In the genomic region with DNA sequence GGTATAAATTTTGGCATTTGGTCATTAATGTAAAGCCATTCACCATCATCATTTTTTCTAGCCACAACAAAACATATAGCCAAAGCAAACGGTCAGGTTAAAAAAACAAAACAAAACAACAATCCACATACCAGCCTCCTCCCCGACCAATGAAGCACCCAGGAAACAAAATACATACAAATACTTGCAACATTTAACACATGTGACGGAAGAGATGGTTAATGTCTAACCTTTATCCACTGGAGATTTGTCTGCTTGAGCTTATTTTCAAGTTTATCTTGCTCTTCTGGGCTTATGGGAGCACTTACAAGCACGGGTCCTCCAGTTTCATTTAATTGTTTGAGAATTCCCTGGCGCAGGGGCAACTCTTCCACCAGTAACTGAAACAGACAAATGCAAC, we compare ENCODE assay signal across 18 cellular contexts.
DNase-seq lines count a peak whose midpoint lies in the region; ATAC-seq, FAIRE-seq and TF ChIP-seq lines count a peak whose summit lies in the region.
"Had no signal": no experiment of that assay in that cellular context is flagged by ENCODE, and none has a peak within 500 bp of the region (broad histone marks: within the 10 kb centered on the region; RNA-seq: fewer than 3 reads in every experiment).

No MANE protein-coding gene starts in this region.

- TF ChIP-seq POLR2A in HepG2 (IDR thresholded peaks at IDR 0.05; ENCODE audit: insufficient read depth in 1 of 2, low read depth in 2 of 2, low read length in 2 of 2) (no peak), right lobe of liver (IDR thresholded peaks at IDR 0.05) (no peak), upper lobe of left lung (IDR thresholded peaks at IDR 0.05) (no peak)

- no peaks in the 10 kb centered on the region for H4K20me1 ChIP-seq in HepG2 (ENCODE audit: insufficient read depth, low read length)
- H4K20me1 ChIP-seq in astrocyte (ENCODE audit: insufficient read depth, low read length) = no peaks in the 10 kb centered on the region
- H4K20me1 ChIP-seq: BLaER1 had no signal

- no peaks in the 10 kb centered on the region for H3K36me3 Mint-ChIP-seq in astrocyte (ENCODE audit: low read depth, unreplicated experiment)
- H3K36me3 Mint-ChIP-seq: CD14-positive monocyte; CD4-positive, alpha-beta memory T cell had no signal

- no peaks in the 10 kb centered on the region for H3K36me3 ChIP-seq in liver (ENCODE audit: control insufficient read depth in 4 of 4, insufficient read depth in 3 of 4, low read depth in 1 of 4, low read length in 3 of 4)
- no peaks in the 10 kb centered on the region for H3K36me3 ChIP-seq in HepG2 (replicated peaks in 1 of 2; ENCODE audit: control insufficient read depth in 1 of 2, insufficient read depth in 2 of 2, low read length in 2 of 2)
- no peaks in the 10 kb centered on the region for H3K36me3 ChIP-seq in astrocyte (ENCODE audit: insufficient read depth, low read length)
- H3K36me3 ChIP-seq in right lobe of liver = no peaks in the 10 kb centered on the region
- H3K36me3 ChIP-seq in upper lobe of left lung = no peaks in the 10 kb centered on the region
- H3K36me3 ChIP-seq: BLaER1 had no signal

- intact Hi-C loops in HepG2 (cut with micrococcal nuclease; ENCODE audit: unreplicated experiment) = no loop called here
- intact Hi-C loops in right lobe of liver (cut with DNase I) = no loop called here

- POLR2A ChIA-PET in HepG2 (lab: Yijun Ruan, JAX) = no interaction called here

- BruUV-seq in HepG2 (replicated peaks; lab: Mats Ljungman, UMichigan) = no TSS peak

- TF ChIP-seq CTCF in liver (IDR thresholded peaks at IDR 0.05; ENCODE audit: low read depth, low read length, missing input control) (no peak), HepG2 (CRISPR knock-in tag; IDR thresholded peaks at IDR 0.05) (no peak), astrocyte (IDR thresholded peaks at IDR 0.05; ENCODE audit: insufficient read depth, low read depth, low read length) (no peak), right lobe of liver (IDR thresholded peaks at IDR 0.05) (no peak), upper lobe of left lung (IDR thresholded peaks at IDR 0.05) (no peak)

- DNase-seq in HepG2 (ENCODE audit: low spot score) (no peak), astrocyte (ENCODE audit: low read depth) (no peak), right lobe of liver (no peak), retina (peak; percentile 3), upper lobe of left lung (no peak), mesenteric fat pad (ENCODE audit: low spot score) (no peak), GM03348 (ENCODE audit: low spot score) (no peak)
- DNase-seq: 8988T; CD4-positive, alpha-beta memory T cell; DMS79 treated with DMSO at 0.1 percent for 48 hours; GF-D8; HCEC 1CT had no signal

- no peaks in the 10 kb centered on the region for H3K27me3 ChIP-seq in liver (ENCODE audit: control insufficient read depth in 4 of 4, insufficient read depth in 4 of 4, low read length in 3 of 4)
- H3K27me3 ChIP-seq in HepG2 (ENCODE audit: control insufficient read depth in 1 of 2, insufficient read depth in 2 of 2, low read length in 2 of 2) = no peaks in the 10 kb centered on the region
- H3K27me3 ChIP-seq in astrocyte (ENCODE audit: insufficient read depth, low read length) = no peaks in the 10 kb centered on the region
- no peaks in the 10 kb centered on the region for H3K27me3 ChIP-seq in right lobe of liver
- no peaks in the 10 kb centered on the region for H3K27me3 ChIP-seq in upper lobe of left lung
- H3K27me3 ChIP-seq: BLaER1 had no signal

- no peaks in the 10 kb centered on the region for H3K27me3 Mint-ChIP-seq in astrocyte (ENCODE audit: low read depth, unreplicated experiment)
- H3K27me3 Mint-ChIP-seq: CD4-positive, alpha-beta memory T cell had no signal

- TF ChIP-seq EP300 in HepG2 (IDR thresholded peaks at IDR 0.05; ENCODE audit: low read depth in 2 of 2, low read length in 2 of 2) (no peak), HepG2 (CRISPR knock-in tag; IDR thresholded peaks at IDR 0.05; ENCODE audit: borderline replicate concordance) (no peak), upper lobe of left lung (IDR thresholded peaks at IDR 0.05) (no peak)

- H2AFZ ChIP-seq in HepG2 (ENCODE audit: low read length) = no peak overlapping the region
- no peak overlapping the region for H2AFZ ChIP-seq in astrocyte (ENCODE audit: low read depth, low read length)
- H2AFZ ChIP-seq: GM23338 had no signal

- in situ Hi-C loops in HepG2 (cut with HindIII; ENCODE audit: extremely low pct_ligation_motif_present, low pct_unique_long_range_greater_than_20kb) = no loop called here

- no peaks in the 10 kb centered on the region for H3K9me3 Mint-ChIP-seq in astrocyte (ENCODE audit: unreplicated experiment)
- H3K9me3 Mint-ChIP-seq: GM23338 had no signal

- H3K4me2 ChIP-seq in HepG2 (ENCODE audit: low read depth, low read length) (no peak overlapping the region), astrocyte (ENCODE audit: low read length) (no peak overlapping the region)
- H3K4me2 ChIP-seq: BLaER1, GM23338 had no signal

- H3K9me3 ChIP-seq in liver (ENCODE audit: control insufficient read depth in 4 of 4, low read length in 3 of 4) = no peaks in the 10 kb centered on the region
- no peaks in the 10 kb centered on the region for H3K9me3 ChIP-seq in HepG2 (ENCODE audit: low read length)
- H3K9me3 ChIP-seq in astrocyte (ENCODE audit: insufficient read depth, low read depth, low read length) = no peaks in the 10 kb centered on the region
- H3K9me3 ChIP-seq in right lobe of liver = no peaks in the 10 kb centered on the region
- H3K9me3 ChIP-seq in upper lobe of left lung = no peaks in the 10 kb centered on the region
- H3K9me3 ChIP-seq: BLaER1 had no signal

- no peak for ATAC-seq in HepG2
- ATAC-seq in right lobe of liver = peak; percentile 51 to 67 (median 56)
- no peak for ATAC-seq in upper lobe of left lung (ENCODE audit: low FRiP score in 2 of 2)
- ATAC-seq: GM12878, GM23338 had no signal

- H3K4me1 Mint-ChIP-seq in astrocyte (ENCODE audit: low read depth, unreplicated experiment) = peaks cover 2% of the 10 kb centered on the region
- H3K4me1 Mint-ChIP-seq: CD14-positive monocyte; CD4-positive, alpha-beta memory T cell; GM23338 had no signal

- H3K27ac ChIP-seq in liver (ENCODE audit: low read depth in 1 of 2, low read length in 2 of 2) (peak overlapping the region; percentile 54 to 59), HepG2 (ENCODE audit: extremely low read length, insufficient read depth, low read length) (no peak overlapping the region), astrocyte (ENCODE audit: low read depth, low read length) (no peak overlapping the region), right lobe of liver (peak overlapping the region; percentile 8 to 60 (median 58)), upper lobe of left lung (no peak overlapping the region)
- H3K27ac ChIP-seq: BLaER1 had no signal

- TF ChIP-seq RAD21 in liver (IDR thresholded peaks at IDR 0.05) = no peak
- no peak for TF ChIP-seq RAD21 in HepG2 (CRISPR knock-in tag; IDR thresholded peaks at IDR 0.05)

- CTCF ChIA-PET in HepG2 (lab: Yijun Ruan, JAX; ENCODE audit: low intra/inter-chr PET ratio, low total read pairs) = no interaction called here

- peak overlapping the region in 1 of 2 donors; percentile 39 for H3K9ac ChIP-seq in liver (ENCODE audit: low read depth in 1 of 2, low read length in 2 of 2)
- H3K9ac ChIP-seq in HepG2 (ENCODE audit: insufficient read depth, low read depth, low read length) = no peak overlapping the region
- no peak overlapping the region for H3K9ac ChIP-seq in astrocyte (ENCODE audit: low read length)
- H3K9ac ChIP-seq: BLaER1 had no signal

- peaks cover 0 to 6% (median 3%) of the 10 kb centered on the region in 4 donors for H3K4me1 ChIP-seq in liver (ENCODE audit: control insufficient read depth in 4 of 4, insufficient read depth in 4 of 4, low read length in 3 of 4)
- no peaks in the 10 kb centered on the region for H3K4me1 ChIP-seq in HepG2 (ENCODE audit: insufficient read depth, low read length)
- H3K4me1 ChIP-seq in astrocyte (ENCODE audit: insufficient read depth, low read length) = no peaks in the 10 kb centered on the region
- H3K4me1 ChIP-seq in right lobe of liver = peaks cover 0 to 4% (median 0%) of the 10 kb centered on the region in 4 donors
- no peaks in the 10 kb centered on the region for H3K4me1 ChIP-seq in upper lobe of left lung
- H3K4me1 ChIP-seq: BLaER1 had no signal

- H3K4me3 ChIP-seq in liver (ENCODE audit: low read depth in 1 of 3, low read length in 3 of 3) (peak overlapping the region in 2 of 3 donors; percentile 29 to 46), HepG2 (replicated peaks in 1 of 3; ENCODE audit: insufficient read depth in 1 of 3, low read depth in 2 of 3, low read length in 3 of 3) (no peak overlapping the region), astrocyte (ENCODE audit: insufficient read depth, low read depth, low read length) (no peak overlapping the region), right lobe of liver (peak overlapping the region in 2 of 3 donors; percentile 14 to 18), upper lobe of left lung (no peak overlapping the region)
- H3K4me3 ChIP-seq: BLaER1, GM12878, GM23338 had no signal

- WGBS in liver = 30% methylated on average over 5 of the region's 5 CpGs
- WGBS in HepG2 (ENCODE audit: low lambda C conversion rate) = 14% methylated on average over 5 of the region's 5 CpGs
- WGBS in right lobe of liver (ENCODE audit: insufficient coverage, low coverage, low lambda C conversion rate, missing lambda C conversion rate) = 43% methylated on average over 5 of the region's 5 CpGs
- 53 to 59% methylated on average over 5 of the region's 5 CpGs for WGBS in upper lobe of left lung, 2 donors

- no peaks in the 10 kb centered on the region for H3K79me2 ChIP-seq in HepG2 (ENCODE audit: insufficient read depth, low read length)
- H3K79me2 ChIP-seq in astrocyte (ENCODE audit: insufficient read depth, low read length) = no peaks in the 10 kb centered on the region

- H3K4me3 Mint-ChIP-seq in astrocyte (ENCODE audit: unreplicated experiment) = no peak overlapping the region
- H3K4me3 Mint-ChIP-seq: CD14-positive monocyte; CD4-positive, alpha-beta memory T cell; GM23338 had no signal

- no peak overlapping the region for H3K27ac Mint-ChIP-seq in astrocyte (ENCODE audit: unreplicated experiment)
- H3K27ac Mint-ChIP-seq: CD4-positive, alpha-beta memory T cell; GM23338 had no signal

- no peak for FAIRE-seq in HepG2 (lab: Jason Lieb, UNC)
- peak; percentile 55 for FAIRE-seq in astrocyte (lab: Jason Lieb, UNC)
- FAIRE-seq: GM12878, H54 had no signal

TF ChIP-seq in liver, 16 proteins besides CTCF, POLR2A, EP300 and RAD21 (continues in another document):
- no peak for TF ChIP-seq TAF1 (conservative IDR thresholded peaks at IDR 0.05)
- TF ChIP-seq RXRA (IDR thresholded peaks at IDR 0.05) = peak in 1 of 2 donors; percentile 11
- no peak for TF ChIP-seq JUND (IDR thresholded peaks at IDR 0.05)
- TF ChIP-seq HNF4G (IDR thresholded peaks at IDR 0.05) = no peak
- TF ChIP-seq GABPA (IDR thresholded peaks at IDR 0.05 in 1 of 2, conservative IDR thresholded peaks at IDR 0.05 in 1 of 2) = no peak

TF ChIP-seq in HepG2, 621 proteins besides CTCF, POLR2A, EP300 and RAD21 (continues in another document):
- TF ChIP-seq AHR (CRISPR knock-in tag; IDR thresholded peaks at IDR 0.05) (no peak), SALL2 (CRISPR knock-in tag; IDR thresholded peaks at IDR 0.05) (no peak), ZNF333 (CRISPR knock-in tag; IDR thresholded peaks at IDR 0.05; ENCODE audit: borderline replicate concordance) (no peak)

Comparison
In these comparisons a context has a peak if more than half of its experiments do, and no peak if none do; other contexts are left out.
1. H3K27ac ChIP-seq: peak in liver (2 of 2) and right lobe of liver (3 of 3); none in HepG2 (single experiment), astrocyte (single experiment) and upper lobe of left lung (0 of 4).
2. H3K4me3 ChIP-seq: peak in liver (2 of 3) and right lobe of liver (2 of 3); none in HepG2 (0 of 3), astrocyte (single experiment) and upper lobe of left lung (0 of 4).
3. ATAC-seq: peak in right lobe of liver (4 of 4); none in HepG2 (single experiment) and upper lobe of left lung (0 of 2).